10 cellular contexts compared by ENCODE assay signal in the genomic region with DNA sequence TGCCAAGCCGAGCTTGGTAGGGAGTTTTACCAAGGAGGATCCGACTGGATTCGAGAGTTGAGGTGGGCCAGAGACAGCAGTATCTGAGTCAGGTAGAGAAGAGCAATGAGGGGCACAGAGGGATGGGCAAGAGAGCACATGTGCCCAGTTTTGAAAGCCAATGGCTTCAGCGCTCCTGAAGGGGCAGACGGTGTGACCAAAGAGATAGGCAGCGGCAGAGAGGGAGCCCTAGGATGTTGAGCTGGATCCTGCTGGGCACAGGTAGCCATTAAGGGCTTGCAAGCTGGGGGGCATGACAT. TPM values are rescaled to one million over a fixed set of nuclear protein-coding genes. Genes with fewer than 3 reads are reported as not detected.
DNase-seq lines count a peak whose midpoint lies in the region; ATAC-seq and TF ChIP-seq lines count a peak whose summit lies in the region.
"Had no signal": no experiment of that assay in that cellular context is flagged by ENCODE, and none has a peak within 500 bp of the region (broad histone marks: within the 10 kb centered on the region; RNA-seq: fewer than 3 reads in every experiment).

No MANE protein-coding gene starts in this region.

- H3K27ac ChIP-seq in SU-DHL-6 (ENCODE audit: low read depth, low read length) (no peak overlapping the region), RWPE1 (no peak overlapping the region)
- H3K27ac ChIP-seq: testis had no signal

- H4K20me1 ChIP-seq in SU-DHL-6 (ENCODE audit: low read depth, low read length), result no peaks in the 10 kb centered on the region

- H3F3A ChIP-seq in SU-DHL-6 (ENCODE audit: insufficient read depth), result peaks cover 13% of the 10 kb centered on the region

- H3K4me2 ChIP-seq in SU-DHL-6 (ENCODE audit: low read depth, low read length, poor library complexity, severe bottlenecking), result peak overlapping the region; percentile 66
- H3K4me2 ChIP-seq in skeletal muscle satellite cell (ENCODE audit: low read length), result peak overlapping the region; percentile 80

- peak overlapping the region; percentile 69 for H3K4me3 ChIP-seq in HAP-1
- H3K4me3 ChIP-seq in SU-DHL-6 (ENCODE audit: insufficient read depth, low read length, poor library complexity, severe bottlenecking), result no peak overlapping the region
- peak overlapping the region; percentile 73 for H3K4me3 ChIP-seq in skeletal muscle satellite cell (ENCODE audit: low read length)

- H3K27me3 ChIP-seq in HAP-1 (ENCODE audit: low read depth) (no peaks in the 10 kb centered on the region), SU-DHL-6 (ENCODE audit: low read length) (no peaks in the 10 kb centered on the region), skeletal muscle satellite cell (ENCODE audit: control insufficient read depth, insufficient read depth, low read length) (peaks cover 65% of the 10 kb centered on the region)
- H3K27me3 ChIP-seq: testis had no signal

- CTCF ChIA-PET in RWPE1 (lab: Yijun Ruan, JAX), result interaction anchor here (0.5 to 2.8 kb wide), 9 partner anchors 11 to 1623 kb away, joined by 3 to 14 read pairs (median 4); no protein-coding TSS in a partner anchor

- in situ Hi-C loops in HAP-1 (cut with MboI; ENCODE audit: low sequenced_read_pairs), result no loop called here

- H3K9ac ChIP-seq in SU-DHL-6 (ENCODE audit: low read length) (peak overlapping the region; percentile 42; the same call in 1 of the 2 replicates), skeletal muscle satellite cell (ENCODE audit: low read depth, low read length) (peak overlapping the region; percentile 64)

- no peak for TF ChIP-seq CTCF in SU-DHL-6 (IDR thresholded peaks at IDR 0.05; ENCODE audit: insufficient read depth, low read length, poor library complexity, severe bottlenecking)
- no peak for TF ChIP-seq CTCF in RWPE1 (conservative IDR thresholded peaks at IDR 0.05; ENCODE audit: low read depth)

- ATAC-seq in GM21367 (IDR thresholded peaks at IDR 0.05; ENCODE audit: unreplicated experiment) (no peak), HG02623 (IDR thresholded peaks at IDR 0.05; ENCODE audit: unreplicated experiment) (no peak)

- H3K36me3 ChIP-seq in HAP-1 (replicated peaks) (no peaks in the 10 kb centered on the region; the same call in none of the 2 replicates), SU-DHL-6 (ENCODE audit: low read length) (no peaks in the 10 kb centered on the region), skeletal muscle satellite cell (ENCODE audit: insufficient read depth, low read length) (no peaks in the 10 kb centered on the region)

- POLR2A ChIA-PET in RWPE1 (lab: Yijun Ruan, JAX; ENCODE audit: low non-redundant PET), result no interaction called here

- no peak for DNase-seq in HAP-1 (ENCODE audit: low spot score in 2 of 2)
- peak; percentile 29 for DNase-seq in iPS-NIHi11 (ENCODE audit: low spot score)
- no peak for DNase-seq in activated naive CD4-positive, alpha-beta T cell treated with Interleukin-2 at 50 U/mL for 16 hours
- no peak for DNase-seq in RWPE1 (ENCODE audit: low spot score)
- DNase-seq: NCI-H2171, testis had no signal

- H3K4me1 ChIP-seq in HAP-1 (peaks cover 16% of the 10 kb centered on the region), skeletal muscle satellite cell (ENCODE audit: control insufficient read depth, insufficient read depth, low read length) (peaks cover 24% of the 10 kb centered on the region)

- no peak overlapping the region for H2AFZ ChIP-seq in SU-DHL-6 (ENCODE audit: low read depth, low read length, severe bottlenecking)

- no peaks in the 10 kb centered on the region for H3K79me2 ChIP-seq in SU-DHL-6 (ENCODE audit: insufficient read depth, low read length)

- H3K9me2 ChIP-seq in SU-DHL-6 (replicated peaks; ENCODE audit: insufficient read depth, low read length), result no peaks in the 10 kb centered on the region

- H3K9me3 ChIP-seq in HAP-1 (no peaks in the 10 kb centered on the region), SU-DHL-6 (ENCODE audit: insufficient read depth, low read length) (no peaks in the 10 kb centered on the region), skeletal muscle satellite cell (replicated peaks; ENCODE audit: low read length) (no peaks in the 10 kb centered on the region)
- H3K9me3 ChIP-seq: testis had no signal

RNA-seq across cellular contexts. Expression of a gene that starts 0.9 kb away (rescaled TPM):
- 0.76 and 3.1 TPM in 2 replicates for total RNA-seq in skeletal muscle satellite cell (2012; rRNA removed)

RNA-seq across cellular contexts. Expression of a gene that starts 45.9 kb away (rescaled TPM):
- 28.1 and 29.7 TPM in 2 replicates for total RNA-seq in skeletal muscle satellite cell (2012; rRNA removed)
